Comparison of ENCODE assay signal across 19 cellular contexts in the genomic region with DNA sequence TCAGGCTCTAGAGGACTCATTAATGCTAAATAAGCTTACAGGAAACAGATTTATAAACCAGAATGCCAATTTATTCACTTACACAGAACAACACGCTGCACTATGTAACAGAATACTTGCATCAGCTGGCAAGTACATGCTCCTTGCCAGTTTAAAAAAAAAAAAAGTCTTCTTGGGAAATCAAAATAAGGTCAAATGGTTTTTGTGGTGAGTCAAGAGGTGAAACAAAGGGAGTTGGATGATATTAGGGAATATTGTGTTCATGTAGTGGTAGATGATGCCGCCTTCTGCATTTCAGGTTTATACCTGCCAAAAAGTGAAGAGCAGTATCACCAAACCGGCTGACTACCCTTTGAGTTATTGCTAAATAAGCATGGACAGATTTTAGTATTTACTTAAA.
"Had no signal": no experiment of that assay in that cellular context is flagged by ENCODE, and none has a peak within 500 bp of the region (broad histone marks: within the 10 kb centered on the region; RNA-seq: fewer than 3 reads in every experiment).

No MANE protein-coding gene starts in this region.

- H3K9me3 ChIP-seq: ascending aorta, right atrium auricular region, testis had no signal

- H3K27ac ChIP-seq: ascending aorta, right atrium auricular region, skin epidermis, testis, VCaP had no signal

- H3K27me3 ChIP-seq: ascending aorta, right atrium auricular region, testis had no signal

- H3K4me3 ChIP-seq: ascending aorta, lung, right atrium auricular region, skin epidermis, testis had no signal

- DNase-seq: activated CD4-positive, alpha-beta T cell treated with anti-CD3 and anti-CD28 coated beads for 1 hour; activated CD4-positive, alpha-beta T cell treated with anti-CD3 and anti-CD28 coated beads, Interleukin-2, amount 50 U/mL, for 4 hours; activated effector memory CD4-positive, alpha-beta T cell treated with anti-CD3 and anti-CD28 coated beads, Interleukin-2, amount 50 U/mL, for 16 hours; activated naive CD4-positive, alpha-beta T cell treated with anti-CD3 and anti-CD28 coated beads, Interleukin-2, amount 50 U/mL, for 16 hours; activated T-cell treated with anti-CD3 and anti-CD28 coated beads, Interleukin-2, amount 50 U/mL, for 72 hours; effector CD4-positive, alpha-beta T cell; hypothalamus; islet precursor cell; midbrain; nephron progenitor cell; nucleus accumbens; T-helper 17 cell; testis had no signal

- H3K36me3 ChIP-seq: ascending aorta, right atrium auricular region had no signal

- H3K4me1 ChIP-seq: ascending aorta, right atrium auricular region, testis had no signal

- ATAC-seq: activated T-cell treated with anti-CD3 and anti-CD28 coated beads, Interleukin-2, amount 50 U/mL, for 72 hours; esophagus mucosa; T-helper 17 cell had no signal
